8 cellular contexts compared by ENCODE assay signal in the genomic region with DNA sequence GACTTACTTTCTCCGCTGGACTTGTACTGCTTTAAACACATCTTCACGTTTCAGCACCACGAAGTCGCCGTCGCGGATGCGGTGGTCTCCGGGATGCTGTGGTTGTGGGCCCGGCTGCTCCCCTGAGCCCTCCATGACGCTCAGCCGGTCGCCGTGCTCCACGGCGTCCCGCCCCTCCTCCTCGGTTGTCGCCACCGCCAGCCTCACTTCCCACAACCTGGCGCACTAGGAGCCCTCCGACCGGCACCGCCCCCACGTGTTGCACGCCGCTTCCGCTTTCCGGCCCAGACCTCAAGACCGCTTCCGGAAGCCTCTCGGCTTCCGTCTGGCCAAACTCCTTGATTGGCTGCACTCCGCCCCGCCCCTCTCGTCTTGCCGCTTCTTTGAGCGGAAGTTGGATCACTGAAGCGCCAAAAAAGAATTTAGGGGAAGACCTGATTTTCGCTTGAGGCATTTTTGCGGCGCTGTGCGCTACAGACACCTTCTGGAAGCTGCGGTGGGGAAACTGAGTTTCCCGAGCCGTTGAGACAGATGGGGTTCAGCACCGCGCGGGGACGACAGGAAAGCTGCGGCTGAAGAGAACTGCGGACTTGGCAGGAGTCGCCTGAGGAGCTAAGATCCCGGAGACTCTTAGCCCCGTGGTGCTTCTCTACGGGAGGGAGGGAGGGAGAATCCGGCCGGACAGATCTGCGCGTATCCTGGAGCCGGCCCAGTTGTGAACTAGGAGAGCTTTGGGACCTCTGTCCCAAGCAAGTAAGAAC.
A peak's percentile ranks its signal among the peaks of the same experiment; 100 is the strongest.
DNase-seq lines count a peak whose midpoint lies in the region; FAIRE-seq and TF ChIP-seq lines count a peak whose summit lies in the region.

TSS of gene MCM8 (plus strand) at position 382 of the 761 bp plus-strand sequence. CDS start 1,364 bp downstream, outside the sequence.
A gene with protein sequence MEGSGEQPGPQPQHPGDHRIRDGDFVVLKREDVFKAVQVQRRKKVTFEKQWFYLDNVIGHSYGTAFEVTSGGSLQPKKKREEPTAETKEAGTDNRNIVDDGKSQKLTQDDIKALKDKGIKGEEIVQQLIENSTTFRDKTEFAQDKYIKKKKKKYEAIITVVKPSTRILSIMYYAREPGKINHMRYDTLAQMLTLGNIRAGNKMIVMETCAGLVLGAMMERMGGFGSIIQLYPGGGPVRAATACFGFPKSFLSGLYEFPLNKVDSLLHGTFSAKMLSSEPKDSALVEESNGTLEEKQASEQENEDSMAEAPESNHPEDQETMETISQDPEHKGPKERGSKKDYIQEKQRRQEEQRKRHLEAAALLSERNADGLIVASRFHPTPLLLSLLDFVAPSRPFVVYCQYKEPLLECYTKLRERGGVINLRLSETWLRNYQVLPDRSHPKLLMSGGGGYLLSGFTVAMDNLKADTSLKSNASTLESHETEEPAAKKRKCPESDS (minus strand): TSS at position 263 of the 761 bp plus-strand sequence. CDS start 128 bp downstream, at position 135.

- H3K9me2 ChIP-seq in MM.1S (replicated peaks; ENCODE audit: insufficient read depth, low read length): no peaks in the 10 kb centered on the region

- H3K4me2 ChIP-seq in MM.1S (ENCODE audit: low read depth, low read length): peak within 1 kb of the TSS; percentile 91

- no peaks in the 10 kb centered on the region for H3K27me3 ChIP-seq in MM.1S (replicated peaks; ENCODE audit: insufficient read depth, low read length)

- H3K27ac ChIP-seq in MM.1S (ENCODE audit: low read length): peak within 1 kb of the TSS; percentile 75

- H3K9me3 Mint-ChIP-seq in nephron progenitor cell: no peaks in the 10 kb centered on the region
- no peaks in the 10 kb centered on the region for H3K9me3 Mint-ChIP-seq in stimulated activated naive CD8-positive, alpha-beta T cell treated with anti-CD3 and anti-CD28 coated beads, Interleukin-15, Interleukin-2, amounts not matched to agents 100 ng/mL and 50 ng/mL, for 24 hours

- peak; percentile 96 for FAIRE-seq in G401.6 (lab: Jason Lieb, UNC)

- H3K79me2 ChIP-seq in MM.1S (ENCODE audit: low read length): peaks cover 63% of the 10 kb centered on the region

- peaks cover 9% of the 10 kb centered on the region; the same call in 1 of the 2 replicates for H3K36me3 ChIP-seq in MM.1S (replicated peaks; ENCODE audit: insufficient read depth, low read length)

- no peaks in the 10 kb centered on the region for H3K9me3 ChIP-seq in MM.1S (replicated peaks; ENCODE audit: insufficient read depth, low read length)

- peak within 1 kb of the TSS; percentile 84 for H3K4me3 ChIP-seq in MM.1S (ENCODE audit: low read length)

- 0 out of 2 replicates have a peak, but pooled peaks cover 7% of the 10 kb centered on the region for H3F3A ChIP-seq in MM.1S (ENCODE audit: insufficient read depth, low read length)

- H3K27me3 Mint-ChIP-seq in nephron progenitor cell (ENCODE audit: low read depth, poor library complexity): peaks cover 2% of the 10 kb centered on the region
- peaks cover 3% of the 10 kb centered on the region for H3K27me3 Mint-ChIP-seq in stimulated activated naive CD8-positive, alpha-beta T cell treated with anti-CD3 and anti-CD28 coated beads, Interleukin-15, Interleukin-2, amounts not matched to agents 100 ng/mL and 50 ng/mL, for 24 hours

- DNase-seq in HCEC 1CT (peak; percentile 98), MM.1S (peak; percentile 98), SHP77 treated with DMSO at 0.1 percent for 48 hours (lab: John Stamatoyannopoulos, UW) (peak; percentile 99), fibroblast of the conjunctiva (ENCODE audit: low read depth) (peak; percentile 90), nephron progenitor cell (peak; percentile 96)
- DNase-seq in activated effector memory CD4-positive, alpha-beta T cell treated with Interleukin-2 at 50 U/mL for 16 hours: peak; percentile 94

- peak within 1 kb of the TSS; percentile 81 for H2AFZ ChIP-seq in MM.1S (ENCODE audit: low read length)

- peak within 1 kb of the TSS; percentile 99 for H3K27ac Mint-ChIP-seq in nephron progenitor cell
- H3K27ac Mint-ChIP-seq in stimulated activated naive CD8-positive, alpha-beta T cell treated with anti-CD3 and anti-CD28 coated beads, Interleukin-15, Interleukin-2, amounts not matched to agents 100 ng/mL and 50 ng/mL, for 24 hours: peak within 1 kb of the TSS; percentile 99

- peak within 1 kb of the TSS; percentile 87 for H3K9ac ChIP-seq in MM.1S (ENCODE audit: low read length)

- TF ChIP-seq CTCF in MM.1S (IDR thresholded peaks at IDR 0.05; ENCODE audit: low read length) (no peak), nephron progenitor cell (IDR thresholded peaks at IDR 0.05) (no peak)

- H3K4me3 Mint-ChIP-seq in nephron progenitor cell: peak within 1 kb of the TSS; percentile 97
- H3K4me3 Mint-ChIP-seq in stimulated activated naive CD8-positive, alpha-beta T cell treated with anti-CD3 and anti-CD28 coated beads, Interleukin-15, Interleukin-2, amounts not matched to agents 100 ng/mL and 50 ng/mL, for 24 hours: peak within 1 kb of the TSS; percentile 99

- H4K20me1 ChIP-seq in MM.1S (ENCODE audit: insufficient read depth, low read length): no peaks in the 10 kb centered on the region

- peaks cover 16% of the 10 kb centered on the region for H3K36me3 Mint-ChIP-seq in nephron progenitor cell (ENCODE audit: low read depth)
- H3K36me3 Mint-ChIP-seq in stimulated activated naive CD8-positive, alpha-beta T cell treated with anti-CD3 and anti-CD28 coated beads, Interleukin-15, Interleukin-2, amounts not matched to agents 100 ng/mL and 50 ng/mL, for 24 hours (ENCODE audit: low read depth): peaks cover 75% of the 10 kb centered on the region

- H3K4me1 Mint-ChIP-seq in nephron progenitor cell: peaks cover 31% of the 10 kb centered on the region
- H3K4me1 Mint-ChIP-seq in stimulated activated naive CD8-positive, alpha-beta T cell treated with anti-CD3 and anti-CD28 coated beads, Interleukin-15, Interleukin-2, amounts not matched to agents 100 ng/mL and 50 ng/mL, for 24 hours (ENCODE audit: low read depth): peaks cover 67% of the 10 kb centered on the region

- H3K4me1 ChIP-seq in MM.1S (ENCODE audit: low read length): peaks cover 5% of the 10 kb centered on the region; the same call in 1 of the 2 replicates

Comparison
In these comparisons a context has a peak if more than half of its experiments do, and no peak if none do; other contexts are left out.
1. Peak in every context shown above with its lines: DNase-seq, H3K4me3 ChIP-seq and H3K27ac ChIP-seq.